In the genomic region with DNA sequence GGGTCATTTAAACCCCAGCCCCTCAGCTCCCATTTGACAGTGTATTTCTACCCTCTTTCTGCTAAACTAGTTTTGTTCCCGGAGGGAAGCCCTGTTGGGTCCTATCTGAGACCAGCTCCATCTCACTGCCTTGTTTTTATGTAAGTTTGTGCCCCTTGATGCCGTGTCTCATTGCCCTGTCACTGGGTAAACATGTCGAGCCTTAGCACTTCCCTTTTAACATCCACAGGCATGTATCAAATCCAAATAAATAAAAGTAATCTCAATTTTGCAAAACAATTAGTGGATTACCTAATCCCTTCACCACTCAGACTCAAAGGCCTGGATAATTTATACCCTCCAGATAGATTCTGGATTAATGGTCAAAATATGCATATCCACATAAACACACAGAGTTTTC, we compare ENCODE assay signal across 27 cellular contexts.
"Had no signal": no experiment of that assay in that cellular context is flagged by ENCODE, and none has a peak within 500 bp of the region (broad histone marks: within the 10 kb centered on the region; RNA-seq: fewer than 3 reads in every experiment).

No MANE protein-coding gene starts in this region.

- H3K9me3 Mint-ChIP-seq: nephron progenitor cell; stimulated activated naive B cell treated with anti-CD40 and anti-IgM and Interleukin-4, amounts not matched to agents 10 μg/mL and 1 μg/mL and 100 μg/mL, for 72 hours had no signal

- H3K27me3 Mint-ChIP-seq: naive B cell; progenitor cell of endocrine pancreas; stimulated activated naive B cell treated with anti-CD40 and anti-IgM and Interleukin-4, amounts not matched to agents 10 μg/mL and 1 μg/mL and 100 μg/mL, for 72 hours had no signal

- H3K4me1 Mint-ChIP-seq: immature natural killer cell; naive B cell; natural killer cell; stimulated activated naive B cell treated with anti-CD40 and anti-IgM and Interleukin-4, amounts not matched to agents 10 μg/mL and 1 μg/mL and 100 μg/mL, for 72 hours had no signal

- H3K36me3 Mint-ChIP-seq: immature natural killer cell; naive B cell; natural killer cell; stimulated activated naive B cell treated with anti-CD40 and anti-IgM and Interleukin-4, amounts not matched to agents 10 μg/mL and 1 μg/mL and 100 μg/mL, for 72 hours had no signal

- ATAC-seq: left colon; left lung; lower lobe of right lung; natural killer cell; right cardiac atrium; stimulated activated naive B cell treated with anti-CD40 and anti-IgM and Interleukin-4, amounts not matched to agents 10 μg/mL and 1 μg/mL and 100 μg/mL, for 72 hours; stimulated activated naive CD8-positive, alpha-beta T cell treated with anti-CD3 and anti-CD28 coated beads, Interleukin-15, Interleukin-2, amounts not matched to agents 100 U/mL and 50 U/mL, for 24 hours had no signal

- FAIRE-seq: kidney had no signal

- H3K4me3 Mint-ChIP-seq: immature natural killer cell; naive B cell; natural killer cell; nephron progenitor cell; stimulated activated naive B cell treated with anti-CD40 and anti-IgM and Interleukin-4, amounts not matched to agents 10 μg/mL and 1 μg/mL and 100 μg/mL, for 72 hours had no signal

- DNase-seq: hypothalamus; immature natural killer cell; kidney; left colon; left lung; lower lobe of right lung; mammary epithelial cell; mesenchymal stem cell; naive B cell; natural killer cell; nephron progenitor cell; ovary; retina; right cardiac atrium; sigmoid colon; stimulated activated CD4-positive, alpha-beta T cell treated with anti-CD3 and anti-CD28 coated beads, Interleukin-1b, Interleukin-23, amount 100 ng/mL, for 48 hours; stimulated activated CD4-positive, alpha-beta T cell treated with anti-CD3 and anti-CD28 coated beads, Interleukin-2, amount 100 ng/mL, for 48 hours; stimulated activated naive B cell treated with anti-CD40 and anti-IgM and Interleukin-4, amounts not matched to agents 10 μg/mL and 1 μg/mL and 100 μg/mL, for 72 hours; stimulated activated naive CD8-positive, alpha-beta T cell treated with anti-CD3 and anti-CD28 coated beads, Interleukin-15, Interleukin-2, amounts not matched to agents 100 U/mL and 50 U/mL, for 24 hours; stomach; testis; thyroid gland; transverse colon; upper lobe of left lung had no signal

- H3K9me3 ChIP-seq: left lung, lower lobe of right lung, ovary, sigmoid colon, stomach, testis, thyroid gland, transverse colon, upper lobe of left lung, vagina had no signal

- H3K27me3 ChIP-seq: left lung, ovary, sigmoid colon, stomach, testis, thyroid gland, transverse colon, upper lobe of left lung, vagina had no signal

- H3K4me3 ChIP-seq: left lung, lower lobe of right lung, ovary, sigmoid colon, smooth muscle cell, stomach, testis, thyroid gland, transverse colon, upper lobe of left lung, vagina had no signal

- H3K36me3 ChIP-seq: left lung, lower lobe of right lung, ovary, sigmoid colon, stomach, thyroid gland, transverse colon, upper lobe of left lung, vagina had no signal

- H3K27ac Mint-ChIP-seq: immature natural killer cell; natural killer cell; nephron progenitor cell; progenitor cell of endocrine pancreas; stimulated activated naive B cell treated with anti-CD40 and anti-IgM and Interleukin-4, amounts not matched to agents 10 μg/mL and 1 μg/mL and 100 μg/mL, for 72 hours had no signal

- H3K4me1 ChIP-seq: left lung, lower lobe of right lung, stomach, testis, transverse colon, upper lobe of left lung, vagina had no signal

- H3K27ac ChIP-seq: left lung, lower lobe of right lung, ovary, sigmoid colon, stomach, testis, thyroid gland, transverse colon, upper lobe of left lung, vagina had no signal

- H3K4me2 ChIP-seq: smooth muscle cell had no signal
